8 cellular contexts compared by ENCODE assay signal in genomic region chr19:13095934-13096890, GRCh38. TPM values are rescaled to one million over a fixed set of nuclear protein-coding genes. Genes with fewer than 3 reads are reported as not detected.
DNase-seq lines count a peak whose midpoint lies in the region; ATAC-seq and TF ChIP-seq lines count a peak whose summit lies in the region.

No MANE protein-coding gene starts in this region.

- peak; percentile 73 for DNase-seq in NOMO-1 treated with dmso at 0.1 percent for 144 hours (lab: John Stamatoyannopoulos, UW; ENCODE audit: unreplicated experiment)
- no peak for DNase-seq in dorsolateral prefrontal cortex
- no peak for DNase-seq in GOT3 (lab: John Stamatoyannopoulos, UW)
- DNase-seq in NCI-H2196 treated with DMSO at 0.1 percent for 48 hours (lab: John Stamatoyannopoulos, UW; ENCODE audit: unreplicated experiment) = no peak

- H3K36me3 ChIP-seq in neutrophil = peaks cover 14% of the 10 kb centered on the region

- H3K27me3 ChIP-seq in dorsolateral prefrontal cortex (no peaks in the 10 kb centered on the region), neutrophil (peaks cover 7% of the 10 kb centered on the region)

- peak overlapping the region in 56 of 59 donors; percentile 21 to 100 (median 88) for H3K27ac ChIP-seq in dorsolateral prefrontal cortex
- H3K27ac ChIP-seq in neutrophil = peak overlapping the region; percentile 99

- intact Hi-C loops in dorsolateral prefrontal cortex (cut with DNase I) = loop anchor here (2.0 to 10.0 kb wide), 2 partner anchors 61 to 117 kb away; no protein-coding TSS in a partner anchor

- ATAC-seq in GM21717 (IDR thresholded peaks at IDR 0.05; ENCODE audit: unreplicated experiment) = no peak
- ATAC-seq in HG03196 (IDR thresholded peaks at IDR 0.05; ENCODE audit: unreplicated experiment) = no peak

- H3K4me3 ChIP-seq in dorsolateral prefrontal cortex (peak overlapping the region in 25 of 59 donors; percentile 1 to 60 (median 25)), neutrophil (ENCODE audit: low read depth in 1 of 2, low read length in 1 of 2) (peak overlapping the region; percentile 93 to 95)

- H3K4me1 ChIP-seq in neutrophil (ENCODE audit: control insufficient read depth in 1 of 2, insufficient read depth in 1 of 2, low read depth in 1 of 2, low read length in 1 of 2) = peaks cover 52 to 64% of the 10 kb centered on the region in 2 experiments

- TF ChIP-seq CTCF in GM12873 (IDR thresholded peaks at IDR 0.05; ENCODE audit: insufficient read depth, low read depth, low read length, missing control alignments) (peak; percentile 36), dorsolateral prefrontal cortex (IDR thresholded peaks at IDR 0.05 in 54 of 56, conservative IDR thresholded peaks at IDR 0.05 in 2 of 56; ENCODE audit: low read depth in 1 of 56, partially characterized antibody in 56 of 56) (peak in 2 of 56 donors; percentile 11 to 17), neutrophil (IDR thresholded peaks at IDR 0.05) (peak; percentile 68)

- no peaks in the 10 kb centered on the region for H3K9me3 ChIP-seq in neutrophil

RNA-seq across cellular contexts. Expression of gene LYL1, which starts 6.4 kb away (rescaled TPM):
- 10 to 100 TPM in 2 of 120 experiments, 1 to 10 TPM in 118; 1.0 to 11.8 (median 4.5) TPM for total RNA-seq in dorsolateral prefrontal cortex

RNA-seq across cellular contexts. Expression of gene TRMT1, which starts 20.3 kb away (rescaled TPM):
- total RNA-seq in dorsolateral prefrontal cortex = 10 to 100 TPM; 30.6 to 70.9 (median 40.8) TPM

RNA-seq across cellular contexts. Expression of gene NACC1, which starts 21.9 kb away (rescaled TPM):
- total RNA-seq in dorsolateral prefrontal cortex = 100 to 1,000 TPM in 5 of 120 experiments, 10 to 100 TPM in 115; 54.8 to 122 (median 79.3) TPM

RNA-seq across cellular contexts. Expression of gene STX10, which starts 54.0 kb away (rescaled TPM):
- 10 to 100 TPM; 21.7 to 50.2 (median 33.8) TPM for total RNA-seq in dorsolateral prefrontal cortex

RNA-seq across cellular contexts. Expression of gene IER2, which starts 54.0 kb away (rescaled TPM):
- 10 to 100 TPM; 15.7 to 43.8 (median 25.6) TPM for total RNA-seq in dorsolateral prefrontal cortex
